ENCODE assay signal across 8 cellular contexts in the genomic region with DNA sequence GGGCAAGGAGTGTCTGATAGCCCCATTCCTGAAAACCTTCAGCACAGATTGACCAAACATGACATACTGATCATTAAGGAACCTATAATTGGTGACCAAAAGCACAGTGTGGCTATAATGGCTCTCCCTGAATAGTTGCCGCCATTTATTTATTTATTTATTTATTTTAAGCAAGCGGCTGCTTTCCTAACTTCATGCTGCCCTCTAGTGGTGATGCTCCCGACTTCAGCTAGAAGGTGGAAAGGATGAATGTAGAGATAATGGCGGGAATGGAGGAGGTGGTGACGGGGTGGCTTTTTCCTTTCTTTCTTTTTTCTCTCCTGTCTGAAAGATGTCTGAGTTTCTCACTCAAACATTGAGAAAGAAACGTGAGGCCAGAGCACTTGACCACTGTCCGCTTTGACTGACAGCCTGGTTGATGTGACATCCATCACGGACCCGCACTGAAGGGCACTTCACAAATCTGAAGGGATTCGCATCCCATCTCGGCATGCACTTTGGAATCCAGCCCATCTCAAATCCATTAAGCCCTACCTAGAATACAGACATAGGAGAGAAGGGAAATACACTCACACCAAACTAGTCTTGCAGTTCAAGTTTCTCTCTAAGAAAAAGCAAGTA.
DNase-seq lines count a peak whose midpoint lies in the region; ATAC-seq and FAIRE-seq lines count a peak whose summit lies in the region.

No MANE protein-coding gene starts in this region.

- no peaks in the 10 kb centered on the region for H3K4me1 ChIP-seq in small intestine (ENCODE audit: control insufficient read depth in 2 of 2, insufficient read depth in 1 of 2, low read depth in 1 of 2, low read length in 1 of 2)

- FAIRE-seq in small intestine (lab: Jason Lieb, UNC), result no peak

- H3K27ac ChIP-seq in SK-N-MC (no peak overlapping the region), small intestine (ENCODE audit: low read depth in 1 of 2, low read length in 1 of 2) (no peak overlapping the region)

- no peak for ATAC-seq in HG03521 (IDR thresholded peaks at IDR 0.05; ENCODE audit: unreplicated experiment)

- H3K27me3 ChIP-seq in H7 (ENCODE audit: control insufficient read depth, insufficient read depth, low read length) (0 out of 2 replicates have a peak, but pooled peaks cover 2% of the 10 kb centered on the region), small intestine (ENCODE audit: control insufficient read depth in 2 of 2, insufficient read depth in 2 of 2, low read length in 2 of 2) (no peaks in the 10 kb centered on the region)

- H3K9ac ChIP-seq in SK-N-MC (ENCODE audit: insufficient read length), result peak overlapping the region; percentile 10

- DNase-seq in EH (ENCODE audit: low read depth), result peak; percentile 80
- peak; percentile 46 for DNase-seq in H7
- DNase-seq in NCI-H1092 treated with DMSO at 0.1 percent for 48 hours (lab: John Stamatoyannopoulos, UW), result peak; percentile 77
- peak; percentile 30 for DNase-seq in SK-N-MC (ENCODE audit: low read depth, low spot score)
- peak; percentile 88 for DNase-seq in astrocyte of the hippocampus (ENCODE audit: low read depth, low spot score)
- peak; percentile 66 to 76 for DNase-seq in hippocampal formation (lab: John Stamatoyannopoulos, UW)
- peak; percentile 79 for DNase-seq in small intestine

- no peaks in the 10 kb centered on the region for H3K9me3 ChIP-seq in SK-N-MC (ENCODE audit: low read depth, low read length)
- H3K9me3 ChIP-seq in small intestine (ENCODE audit: control insufficient read depth, low read depth), result no peaks in the 10 kb centered on the region

- 29 to 37% (median 32%) methylated on average over 11 of the region's 11 CpGs for WGBS in small intestine, 3 donors

- H3K36me3 ChIP-seq in H7 (replicated peaks; ENCODE audit: control insufficient read depth, insufficient read depth, low read length) (no peaks in the 10 kb centered on the region), SK-N-MC (ENCODE audit: insufficient read depth, low read length) (no peaks in the 10 kb centered on the region), small intestine (ENCODE audit: control insufficient read depth in 2 of 2, insufficient read depth in 2 of 2, low read length in 2 of 2) (no peaks in the 10 kb centered on the region)

- H3K4me3 ChIP-seq in H7 (ENCODE audit: insufficient read depth, low read depth, low read length) (no peak overlapping the region), SK-N-MC (no peak overlapping the region), small intestine (ENCODE audit: low read depth in 1 of 2, low read length in 2 of 2) (peak overlapping the region in 1 of 2 donors; percentile 4)

Comparison
In these comparisons a context has a peak if more than half of its experiments do, and no peak if none do; other contexts are left out.
1. DNase-seq: peak in every context shown above with its lines; median percentile 88 in astrocyte of the hippocampus; 80 in EH; 79 in small intestine; 77 in NCI-H1092 treated with DMSO at 0.1 percent for 48 hours; 71 in hippocampal formation; 46 in H7; 30 in SK-N-MC.